22 cellular contexts compared by ENCODE assay signal in genomic region chr6:101800598-101800997, GRCh38.
"Had no signal": no experiment of that assay in that cellular context is flagged by ENCODE, and none has a peak within 500 bp of the region (broad histone marks: within the 10 kb centered on the region; RNA-seq: fewer than 3 reads in every experiment).

No MANE protein-coding gene starts in this region.

- H2AFZ ChIP-seq: hepatocyte had no signal

- H3K27me3 ChIP-seq: colonic mucosa, esophagus muscularis mucosa, hepatocyte, left lung, neutrophil, pancreas, right atrium auricular region, tibial artery had no signal

- H3K9me3 ChIP-seq: colonic mucosa, esophagus muscularis mucosa, neutrophil, pancreas, psoas muscle, right atrium auricular region, tibial artery had no signal

- DNase-seq: activated CD4-positive, alpha-beta memory T cell treated with anti-CD3 and anti-CD28 coated beads, Interleukin-2, amount 10 ng/mL, durations not matched to agents 7 days and 5 days; activated CD4-positive, alpha-beta T cell treated with anti-CD3 and anti-CD28 coated beads, Interleukin-2, amount 10 ng/mL, durations not matched to agents 24 days and 14 days; activated effector memory CD4-positive, alpha-beta T cell treated with Interleukin-2 at 50 U/mL for 16 hours; activated naive CD4-positive, alpha-beta T cell treated with anti-CD3 and anti-CD28 coated beads, Interleukin-2, amount 10 ng/mL, durations not matched to agents 7 days and 5 days; activated T-cell treated with anti-CD3 and anti-CD28 coated beads, Interleukin-2, amount 50 U/mL, for 72 hours; amygdala; colonic mucosa; glutamatergic neuron; immature natural killer cell; left lung; mammary epithelial cell; midbrain; natural killer cell; pancreas; psoas muscle; stimulated activated CD4-positive, alpha-beta T cell treated with anti-CD3 and anti-CD28 coated beads, Interleukin-1b, Interleukin-23, amount 100 ng/mL, for 48 hours; stimulated activated naive CD8-positive, alpha-beta T cell treated with anti-CD3 and anti-CD28 coated beads, Interleukin-15, amount 100 ng/mL, for 72 hours; tibial artery had no signal

- H3K36me3 ChIP-seq: colonic mucosa, esophagus muscularis mucosa, left lung, neutrophil, pancreas, right atrium auricular region, tibial artery had no signal

- H3K79me2 ChIP-seq: hepatocyte had no signal

- H3K27ac ChIP-seq: colonic mucosa, esophagus muscularis mucosa, hepatocyte, left lung, neutrophil, pancreas, psoas muscle, right atrium auricular region, tibial artery had no signal

- H3K4me2 ChIP-seq: hepatocyte had no signal

- ATAC-seq: activated T-cell treated with anti-CD3 and anti-CD28 coated beads, Interleukin-2, amount 50 U/mL, for 72 hours; left lung; natural killer cell; pancreas; psoas muscle; stimulated activated naive CD8-positive, alpha-beta T cell treated with anti-CD3 and anti-CD28 coated beads, Interleukin-15, amount 100 ng/mL, for 72 hours had no signal

- H3K4me3 ChIP-seq: colonic mucosa, esophagus muscularis mucosa, hepatocyte, left lung, pancreas, psoas muscle, right atrium auricular region, tibial artery had no signal

- H3K4me1 ChIP-seq: colonic mucosa, esophagus muscularis mucosa, left lung, pancreas, psoas muscle, right atrium auricular region, tibial artery had no signal
